ENCODE assay signal across 22 cellular contexts in the genomic region with DNA sequence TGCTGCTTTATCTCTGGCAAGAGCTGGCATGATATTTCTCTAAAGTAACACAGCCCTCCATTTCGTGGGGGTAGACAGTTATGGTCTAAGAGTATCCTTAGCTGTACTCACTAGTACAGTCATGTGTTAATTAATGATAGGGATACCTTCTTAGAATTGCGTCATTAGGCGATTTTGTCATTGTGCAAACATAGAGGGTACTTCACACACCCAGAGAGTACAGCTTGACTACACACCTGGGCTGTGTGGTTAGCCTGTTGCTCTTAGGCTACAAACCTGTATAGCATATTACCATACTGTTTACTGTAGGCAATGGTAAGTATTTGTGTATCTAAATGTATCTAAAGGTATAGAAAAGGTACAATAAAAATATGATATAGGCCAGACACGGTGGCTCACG.
"Had no signal": no experiment of that assay in that cellular context is flagged by ENCODE, and none has a peak within 500 bp of the region (broad histone marks: within the 10 kb centered on the region; RNA-seq: fewer than 3 reads in every experiment).

No MANE protein-coding gene starts in this region.

- H3K4me3 ChIP-seq: pancreas, tibial artery had no signal

- H3K27ac ChIP-seq: foreskin keratinocyte, pancreas, tibial artery had no signal

- H3K9me3 ChIP-seq: pancreas, tibial artery had no signal

- FAIRE-seq: pancreas, TTC549 had no signal

- H3K27me3 ChIP-seq: foreskin keratinocyte, pancreas, tibial artery had no signal

- ATAC-seq: activated CD8-positive, alpha-beta T cell treated with anti-CD3 and anti-CD28 coated beads for 36 hours; activated T-cell treated with anti-CD3 and anti-CD28 coated beads, Interleukin-2, amount 50 U/mL, for 72 hours; effector memory CD8-positive, alpha-beta T cell; foreskin keratinocyte; left cardiac atrium; naive thymus-derived CD8-positive, alpha-beta T cell; stimulated activated naive B cell treated with anti-CD40 and anti-IgM and Interleukin-4, amounts not matched to agents 10 μg/mL and 1 μg/mL and 100 μg/mL, for 72 hours had no signal

- DNase-seq: activated B cell treated with CpG ODN at 0.5 μM for 24 hours; activated CD4-positive, alpha-beta T cell treated with anti-CD3 and anti-CD28 coated beads for 48 hours; activated CD8-positive, alpha-beta memory T cell treated with anti-CD3 and anti-CD28 coated beads, Interleukin-2, amount 50 U/mL, for 4 hours; activated CD8-positive, alpha-beta T cell treated with anti-CD3 and anti-CD28 coated beads for 36 hours; activated gamma-delta T cell treated with Interleukin-2 at 50 U/mL for 16 hours; activated T-cell treated with anti-CD3 and anti-CD28 coated beads, Interleukin-2, amount 50 U/mL, for 72 hours; amniotic stem cell; cerebellar nuclear complex; effector memory CD8-positive, alpha-beta T cell; foreskin keratinocyte; immature natural killer cell; left cardiac atrium; mesenchymal stem cell; naive thymus-derived CD8-positive, alpha-beta T cell; pancreas; retina; stimulated activated CD4-positive, alpha-beta T cell treated with anti-CD3 and anti-CD28 coated beads, Interleukin-15, amount 100 ng/mL, for 24 hours; stimulated activated CD4-positive, alpha-beta T cell treated with anti-CD3 and anti-CD28 coated beads, Interleukin-4, amount 100 ng/mL, for 1 hour; stimulated activated naive B cell treated with anti-CD40 and anti-IgM and Interleukin-4, amounts not matched to agents 10 μg/mL and 1 μg/mL and 100 μg/mL, for 72 hours; SW 1271; tibial artery had no signal

- H3K4me1 ChIP-seq: pancreas, tibial artery had no signal
